Comparison of ENCODE assay signal across 20 cellular contexts in the genomic region with DNA sequence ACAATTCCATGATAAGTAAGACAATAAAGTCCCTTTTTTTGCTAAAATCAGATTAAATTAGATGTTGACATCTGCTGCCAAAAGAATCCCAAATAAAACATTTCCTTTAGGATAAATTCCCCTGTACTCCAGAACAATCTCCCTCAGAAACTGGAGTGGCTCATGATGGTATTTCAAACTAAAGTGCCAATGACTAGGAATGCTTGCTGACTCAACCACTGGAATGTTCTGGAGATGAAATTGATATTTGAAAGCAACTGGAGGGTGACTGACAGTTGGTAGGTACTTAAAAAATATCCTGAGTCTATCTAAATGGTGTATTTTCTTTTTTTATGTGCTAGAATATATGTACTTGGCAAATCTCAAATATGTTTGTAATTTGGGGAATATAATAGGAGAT.
"Had no signal": no experiment of that assay in that cellular context is flagged by ENCODE, and none has a peak within 500 bp of the region (broad histone marks: within the 10 kb centered on the region; RNA-seq: fewer than 3 reads in every experiment).

No MANE protein-coding gene starts in this region.

- DNase-seq: activated CD4-positive, alpha-beta T cell treated with anti-CD3 and anti-CD28 coated beads for 48 hours; activated CD8-positive, alpha-beta memory T cell treated with anti-CD3 and anti-CD28 coated beads, Interleukin-2, amount 50 U/mL, for 48 hours; activated CD8-positive, alpha-beta T cell treated with anti-CD3 and anti-CD28 coated beads, Interleukin-2, amount 10 ng/mL, durations not matched to agents 7 days and 5 days; activated naive CD8-positive, alpha-beta T cell treated with anti-CD3 and anti-CD28 coated beads, Interleukin-2, amount 10 ng/mL, durations not matched to agents 7 days and 5 days; central memory CD4-positive, alpha-beta T cell; effector CD8-positive, alpha-beta T cell; left colon; occipital lobe; right lobe of liver; stimulated activated CD4-positive, alpha-beta T cell treated with anti-CD3 and anti-CD28 coated beads, Interleukin-2, amount 100 ng/mL, for 48 hours; stimulated activated naive CD8-positive, alpha-beta T cell treated with anti-CD3 and anti-CD28 coated beads, Interleukin-15, Interleukin-2, amounts not matched to agents 100 U/mL and 50 U/mL, for 24 hours; T-cell; T1000; testis had no signal

- H3K36me3 Mint-ChIP-seq: activated naive CD8-positive, alpha-beta T cell treated with anti-CD3 and anti-CD28 coated beads, Interleukin-2, amount 10 ng/mL, durations not matched to agents 7 days and 5 days; T-cell had no signal

- H3K4me1 ChIP-seq: prostate gland, right lobe of liver, testis had no signal

- H3K4me3 Mint-ChIP-seq: activated CD8-positive, alpha-beta T cell treated with anti-CD3 and anti-CD28 coated beads, Interleukin-2, amount 10 ng/mL, durations not matched to agents 7 days and 5 days; activated naive CD8-positive, alpha-beta T cell treated with anti-CD3 and anti-CD28 coated beads, Interleukin-2, amount 10 ng/mL, durations not matched to agents 7 days and 5 days; nephron; T-cell had no signal

- H3K4me1 Mint-ChIP-seq: activated naive CD8-positive, alpha-beta T cell treated with anti-CD3 and anti-CD28 coated beads, Interleukin-2, amount 10 ng/mL, durations not matched to agents 7 days and 5 days; nephron had no signal

- H3K9me3 Mint-ChIP-seq: activated naive CD8-positive, alpha-beta T cell treated with anti-CD3 and anti-CD28 coated beads, Interleukin-2, amount 10 ng/mL, durations not matched to agents 7 days and 5 days; nephron; T-cell had no signal

- H3K27me3 Mint-ChIP-seq: activated naive CD8-positive, alpha-beta T cell treated with anti-CD3 and anti-CD28 coated beads, Interleukin-2, amount 10 ng/mL, durations not matched to agents 7 days and 5 days had no signal

- H3K27me3 ChIP-seq: right lobe of liver, testis had no signal

- H3K4me3 ChIP-seq: coronary artery, lung, prostate gland, right lobe of liver, testis had no signal

- H3K9me3 ChIP-seq: prostate gland, right lobe of liver, testis had no signal

- ATAC-seq: activated CD8-positive, alpha-beta T cell treated with anti-CD3 and anti-CD28 coated beads, Interleukin-2, amount 10 ng/mL, durations not matched to agents 7 days and 5 days; left colon; right lobe of liver; T-cell had no signal

- H3K27ac Mint-ChIP-seq: activated CD8-positive, alpha-beta T cell treated with anti-CD3 and anti-CD28 coated beads, Interleukin-2, amount 10 ng/mL, durations not matched to agents 7 days and 5 days; activated naive CD8-positive, alpha-beta T cell treated with anti-CD3 and anti-CD28 coated beads, Interleukin-2, amount 10 ng/mL, durations not matched to agents 7 days and 5 days; nephron; T-cell had no signal

- H3K36me3 ChIP-seq: prostate gland, right lobe of liver had no signal

- H3K27ac ChIP-seq: coronary artery, epithelial cell of prostate, prostate gland, right lobe of liver, testis, VCaP had no signal
